ENCODE assay signal across 8 cellular contexts in genomic region chr1:66282343-66282852, GRCh38.
DNase-seq lines count a peak whose midpoint lies in the region; ATAC-seq lines count a peak whose summit lies in the region.

No MANE protein-coding gene starts in this region.

- ATAC-seq in GM18499 (IDR thresholded peaks at IDR 0.05; ENCODE audit: insufficient read depth, unreplicated experiment): peak; percentile 78
- peak; percentile 80 for ATAC-seq in HG02571 (IDR thresholded peaks at IDR 0.05; ENCODE audit: unreplicated experiment)
- peak; percentile 90 to 94 for ATAC-seq in natural killer cell treated with Interleukin-12 subunit alpha and Interleukin-12 subunit beta and Interleukin-15 and Interleukin-18, amount 100 ng/mL, for 72 hours

- H3K36me3 Mint-ChIP-seq in natural killer cell treated with Interleukin-12 subunit alpha and Interleukin-12 subunit beta and Interleukin-15 and Interleukin-18, amount 100 ng/mL, for 72 hours: peaks cover 12% of the 10 kb centered on the region

- DNase-seq in RPMI8226 (peak; percentile 70), astrocyte of the hippocampus (ENCODE audit: low read depth, low spot score) (peak; percentile 74), cerebellar cortex (ENCODE audit: low spot score) (no peak), SIG-M5 treated with dmso at 0.1 percent for 504 hours (lab: John Stamatoyannopoulos, UW; ENCODE audit: unreplicated experiment) (no peak), mesenteric fat pad (ENCODE audit: low spot score) (no peak)
- peak; percentile 78 for DNase-seq in natural killer cell treated with Interleukin-12 subunit alpha and Interleukin-12 subunit beta and Interleukin-15 and Interleukin-18, amount 100 ng/mL, for 72 hours (ENCODE audit: low spot score)

- no peaks in the 10 kb centered on the region for H3K27me3 Mint-ChIP-seq in natural killer cell treated with Interleukin-12 subunit alpha and Interleukin-12 subunit beta and Interleukin-15 and Interleukin-18, amount 100 ng/mL, for 72 hours

- H3K4me1 Mint-ChIP-seq in natural killer cell treated with Interleukin-12 subunit alpha and Interleukin-12 subunit beta and Interleukin-15 and Interleukin-18, amount 100 ng/mL, for 72 hours (ENCODE audit: low read depth in 2 of 2): peaks cover 76 to 89% of the 10 kb centered on the region in 2 donors

- H3K9me3 Mint-ChIP-seq in natural killer cell treated with Interleukin-12 subunit alpha and Interleukin-12 subunit beta and Interleukin-15 and Interleukin-18, amount 100 ng/mL, for 72 hours: peaks cover 3% of the 10 kb centered on the region

- peak overlapping the region; percentile 96 to 99 for H3K27ac Mint-ChIP-seq in natural killer cell treated with Interleukin-12 subunit alpha and Interleukin-12 subunit beta and Interleukin-15 and Interleukin-18, amount 100 ng/mL, for 72 hours

- peak overlapping the region; percentile 62 for H3K4me3 Mint-ChIP-seq in natural killer cell treated with Interleukin-12 subunit alpha and Interleukin-12 subunit beta and Interleukin-15 and Interleukin-18, amount 100 ng/mL, for 72 hours

Comparison
In these comparisons a context has a peak if more than half of its experiments do, and no peak if none do; other contexts are left out.
1. DNase-seq: peak in RPMI8226 (single experiment), astrocyte of the hippocampus (single experiment) and natural killer cell treated with Interleukin-12 subunit alpha and Interleukin-12 subunit beta and Interleukin-15 and Interleukin-18, amount 100 ng/mL, for 72 hours (single experiment); none in cerebellar cortex (single experiment), SIG-M5 treated with dmso at 0.1 percent for 504 hours (single experiment) and mesenteric fat pad (single experiment).
2. Peak in every context shown above with its lines, with median percentiles within 50 percentile points of each other: ATAC-seq.